Comparison of ENCODE assay signal across 9 cellular contexts in the genomic region with DNA sequence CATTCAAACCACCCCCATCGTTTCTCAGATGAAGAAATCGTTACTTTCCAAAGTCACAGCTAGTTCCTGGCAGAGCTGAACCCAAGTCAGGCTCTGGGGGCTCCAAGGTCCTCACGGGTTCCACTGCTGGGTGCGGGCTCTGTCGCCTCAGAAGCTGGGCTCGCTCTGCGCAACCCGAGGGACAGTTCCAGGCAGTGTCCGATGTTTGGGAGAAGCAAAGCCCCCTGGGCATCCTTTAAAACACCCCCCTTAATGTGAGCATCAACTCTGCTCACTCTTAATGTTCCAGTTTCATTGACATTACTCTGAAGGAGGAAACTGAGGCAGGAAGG. TPM values are rescaled to one million over a fixed set of nuclear protein-coding genes. Genes with fewer than 3 reads are reported as not detected.
A peak's percentile ranks its signal among the peaks of the same experiment; 100 is the strongest.
DNase-seq lines count a peak whose midpoint lies in the region; ATAC-seq and TF ChIP-seq lines count a peak whose summit lies in the region.
"Had no signal": no experiment of that assay in that cellular context is flagged by ENCODE, and none has a peak within 500 bp of the region (broad histone marks: within the 10 kb centered on the region; RNA-seq: fewer than 3 reads in every experiment).

No MANE protein-coding gene starts in this region.

- peak overlapping the region; percentile 65; the same call in 1 of the 2 replicates for H3K4me2 ChIP-seq in OCI-LY7 (ENCODE audit: low read length)
- H3K4me2 ChIP-seq in fibroblast of lung (ENCODE audit: extremely low read depth, insufficient read depth, low read length) = peak overlapping the region; percentile 88
- H3K4me2 ChIP-seq in neural cell (ENCODE audit: low read length) = no peak overlapping the region

- no peak overlapping the region for H3K9ac ChIP-seq in fibroblast of lung (ENCODE audit: insufficient read depth, low read length)
- no peak overlapping the region for H3K9ac ChIP-seq in neural cell (ENCODE audit: low read length)

- H3K9me3 ChIP-seq in OCI-LY7 (ENCODE audit: low read length) (no peaks in the 10 kb centered on the region), fibroblast of lung (ENCODE audit: control insufficient read depth, insufficient read depth, low read depth, low read length) (no peaks in the 10 kb centered on the region), neural cell (ENCODE audit: low read length) (no peaks in the 10 kb centered on the region)

- no peak overlapping the region for H2AFZ ChIP-seq in OCI-LY7 (ENCODE audit: low read length)
- H2AFZ ChIP-seq in fibroblast of lung (ENCODE audit: low read length) = peak overlapping the region; percentile 86
- no peak overlapping the region for H2AFZ ChIP-seq in neural cell (ENCODE audit: low read depth, low read length)

- ATAC-seq in HG02610 (IDR thresholded peaks at IDR 0.05; ENCODE audit: unreplicated experiment) (no peak), GM21390 (IDR thresholded peaks at IDR 0.05; ENCODE audit: unreplicated experiment) (no peak), HG03280 (IDR thresholded peaks at IDR 0.05; ENCODE audit: unreplicated experiment) (no peak)

- no peak for TF ChIP-seq EP300 in neural cell (conservative IDR thresholded peaks at IDR 0.05; ENCODE audit: poor library complexity, severe bottlenecking)

- no peaks in the 10 kb centered on the region for H3K27me3 ChIP-seq in fibroblast of lung (ENCODE audit: control insufficient read depth, insufficient read depth, low read length)
- peaks cover 14% of the 10 kb centered on the region for H3K27me3 ChIP-seq in neural cell (ENCODE audit: insufficient read depth, low read depth, low read length)

- H3K79me2 ChIP-seq in OCI-LY7 (ENCODE audit: insufficient read depth, low read depth, low read length) = no peaks in the 10 kb centered on the region
- no peaks in the 10 kb centered on the region for H3K79me2 ChIP-seq in fibroblast of lung (ENCODE audit: control insufficient read depth, insufficient read depth, low read length)
- no peaks in the 10 kb centered on the region for H3K79me2 ChIP-seq in neural cell (replicated peaks; ENCODE audit: insufficient read depth, low read length)

- H3K4me3 ChIP-seq in AG04449 (ENCODE audit: low read depth, low read length) = peak overlapping the region; percentile 63
- no peak overlapping the region for H3K4me3 ChIP-seq in OCI-LY7 (ENCODE audit: low read depth, low read length, poor library complexity, severe bottlenecking)
- peak overlapping the region in 2 of 4 experiments; percentile 67 to 81 for H3K4me3 ChIP-seq in fibroblast of lung (replicated peaks in 1 of 4; ENCODE audit: control extremely low read depth in 1 of 4, insufficient read depth in 1 of 4, low read depth in 3 of 4, low read length in 4 of 4)
- peak overlapping the region; percentile 70 for H3K4me3 ChIP-seq in neural cell (ENCODE audit: low read length)

- no peaks in the 10 kb centered on the region for H3K9me2 ChIP-seq in OCI-LY7 (ENCODE audit: insufficient read depth, low read length)
- no peaks in the 10 kb centered on the region for H3K9me2 ChIP-seq in neural cell (ENCODE audit: insufficient read depth, low read length)

- no peak for TF ChIP-seq RAD21 in neural cell (conservative IDR thresholded peaks at IDR 0.05)

- CTCF ChIA-PET in AG04449 (lab: Yijun Ruan, JAX) = interaction anchor here (0.8 to 6.9 kb wide), 18 partner anchors 10 to 613 kb away, joined by 3 to 78 read pairs (median 4); no protein-coding TSS in a partner anchor
- CTCF ChIA-PET in OCI-LY7 (lab: Charles Lee; ENCODE audit: unreplicated experiment) = no interaction called here

- DNase-seq in AG04449 (ENCODE audit: low read depth, low spot score) = no peak
- no peak for DNase-seq in OCI-LY7 (ENCODE audit: low spot score)
- DNase-seq in fibroblast of lung (ENCODE audit: low read depth in 2 of 2) = no peak
- DNase-seq in activated CD8-positive, alpha-beta memory T cell treated with anti-CD3 and anti-CD28 coated beads, Interleukin-2, amount 50 U/mL, for 48 hours = no peak
- DNase-seq: activated T-cell treated with anti-CD3 and anti-CD28 coated beads, Interleukin-2, amount 50 U/mL, for 1 hour had no signal

- H3K36me3 ChIP-seq in OCI-LY7 (ENCODE audit: insufficient read depth, low read length) (peaks cover 17% of the 10 kb centered on the region), fibroblast of lung (ENCODE audit: control insufficient read depth, insufficient read depth, low read length) (no peaks in the 10 kb centered on the region), neural cell (ENCODE audit: insufficient read depth, low read length) (no peaks in the 10 kb centered on the region)

- H3K4me1 ChIP-seq in OCI-LY7 (ENCODE audit: insufficient read depth, low read length, poor library complexity, severe bottlenecking) (peaks cover 24% of the 10 kb centered on the region), fibroblast of lung (ENCODE audit: control insufficient read depth, extremely low read depth, insufficient read depth, low read length) (no peaks in the 10 kb centered on the region)

- POLR2A ChIA-PET in AG04449 (lab: Yijun Ruan, JAX) = no interaction called here
- POLR2A ChIA-PET in OCI-LY7 (lab: Charles Lee) = interaction anchor here (0.8 kb wide), 1 partner anchor 14 kb away, joined by 3 read pairs; no protein-coding TSS in a partner anchor

- no TSS peak for BruUV-seq in OCI-LY7 (replicated peaks; lab: Mats Ljungman, UMichigan)

- intact Hi-C loops in OCI-LY7 (cut with micrococcal nuclease; ENCODE audit: unreplicated experiment) = no loop called here

- H3F3A ChIP-seq in neural cell (ENCODE audit: insufficient read depth, low read length, poor library complexity, severe bottlenecking) = no peaks in the 10 kb centered on the region

- H3K27ac ChIP-seq in OCI-LY7 (ENCODE audit: low read depth, low read length, poor library complexity, severe bottlenecking) = no peak overlapping the region
- no peak overlapping the region for H3K27ac ChIP-seq in fibroblast of lung (ENCODE audit: insufficient read depth, low read length)
- H3K27ac ChIP-seq in neural cell (ENCODE audit: low read length) = no peak overlapping the region

- H4K20me1 ChIP-seq in OCI-LY7 (ENCODE audit: insufficient read depth, low read length) = no peaks in the 10 kb centered on the region
- H4K20me1 ChIP-seq in fibroblast of lung (ENCODE audit: control insufficient read depth, extremely low read depth, insufficient read depth, low read length) = no peaks in the 10 kb centered on the region
- H4K20me1 ChIP-seq in neural cell (ENCODE audit: insufficient read depth) = no peaks in the 10 kb centered on the region

- TF ChIP-seq CTCF in AG04449 (IDR thresholded peaks at IDR 0.05; ENCODE audit: insufficient read depth, low read length, missing control alignments) (no peak), OCI-LY7 (conservative IDR thresholded peaks at IDR 0.05; ENCODE audit: low read length) (no peak), fibroblast of lung (conservative IDR thresholded peaks at IDR 0.05 in 1 of 2, IDR thresholded peaks at IDR 0.05 in 1 of 2; ENCODE audit: low read depth in 1 of 2, low read length in 2 of 2) (no peak), neural cell (IDR thresholded peaks at IDR 0.05; ENCODE audit: poor library complexity, severe bottlenecking) (no peak)

TF ChIP-seq in neural cell, 6 proteins besides CTCF, POLR2A, EP300 and RAD21:
- TF ChIP-seq TAF1 (IDR thresholded peaks at IDR 0.05; ENCODE audit: low read depth) = no peak
- no peak for TF ChIP-seq MXI1 (conservative IDR thresholded peaks at IDR 0.05; ENCODE audit: poor library complexity, severe bottlenecking)
- TF ChIP-seq SMC3 (conservative IDR thresholded peaks at IDR 0.05; ENCODE audit: poor library complexity) = no peak
- TF ChIP-seq, protein P1, sequence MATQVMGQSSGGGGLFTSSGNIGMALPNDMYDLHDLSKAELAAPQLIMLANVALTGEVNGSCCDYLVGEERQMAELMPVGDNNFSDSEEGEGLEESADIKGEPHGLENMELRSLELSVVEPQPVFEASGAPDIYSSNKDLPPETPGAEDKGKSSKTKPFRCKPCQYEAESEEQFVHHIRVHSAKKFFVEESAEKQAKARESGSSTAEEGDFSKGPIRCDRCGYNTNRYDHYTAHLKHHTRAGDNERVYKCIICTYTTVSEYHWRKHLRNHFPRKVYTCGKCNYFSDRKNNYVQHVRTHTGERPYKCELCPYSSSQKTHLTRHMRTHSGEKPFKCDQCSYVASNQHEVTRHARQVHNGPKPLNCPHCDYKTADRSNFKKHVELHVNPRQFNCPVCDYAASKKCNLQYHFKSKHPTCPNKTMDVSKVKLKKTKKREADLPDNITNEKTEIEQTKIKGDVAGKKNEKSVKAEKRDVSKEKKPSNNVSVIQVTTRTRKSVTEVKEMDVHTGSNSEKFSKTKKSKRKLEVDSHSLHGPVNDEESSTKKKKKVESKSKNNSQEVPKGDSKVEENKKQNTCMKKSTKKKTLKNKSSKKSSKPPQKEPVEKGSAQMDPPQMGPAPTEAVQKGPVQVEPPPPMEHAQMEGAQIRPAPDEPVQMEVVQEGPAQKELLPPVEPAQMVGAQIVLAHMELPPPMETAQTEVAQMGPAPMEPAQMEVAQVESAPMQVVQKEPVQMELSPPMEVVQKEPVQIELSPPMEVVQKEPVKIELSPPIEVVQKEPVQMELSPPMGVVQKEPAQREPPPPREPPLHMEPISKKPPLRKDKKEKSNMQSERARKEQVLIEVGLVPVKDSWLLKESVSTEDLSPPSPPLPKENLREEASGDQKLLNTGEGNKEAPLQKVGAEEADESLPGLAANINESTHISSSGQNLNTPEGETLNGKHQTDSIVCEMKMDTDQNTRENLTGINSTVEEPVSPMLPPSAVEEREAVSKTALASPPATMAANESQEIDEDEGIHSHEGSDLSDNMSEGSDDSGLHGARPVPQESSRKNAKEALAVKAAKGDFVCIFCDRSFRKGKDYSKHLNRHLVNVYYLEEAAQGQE (IDR thresholded peaks at IDR 0.05; ENCODE audit: borderline replicate concordance) = no peak

RNA-seq across cellular contexts. Expression of a gene that starts 0.8 kb away (rescaled TPM):
- not detected in 2 replicates for total RNA-seq in OCI-LY7 (2014; rRNA removed; shearing (Covaris generic))
- total RNA-seq in OCI-LY7 (2022) (0.06 and 0.07 TPM in 2 replicates), fibroblast of lung (65.1 and 81.4 TPM in 2 replicates)
- polyA plus RNA-seq in fibroblast of lung (39.4 and 49.9 TPM in 2 replicates), neural cell (not detected in 2 replicates)
- 28.8 and 38.8 TPM in 2 replicates for polyA plus RNA-seq in fibroblast of lung (2012)
- polyA minus RNA-seq in fibroblast of lung (ENCODE audit: low replicate concordance) (80.1 and 86.9 TPM in 2 replicates), neural cell (not detected in 2 replicates)

Comparison
In these comparisons a context has a peak if more than half of its experiments do, and no peak if none do; other contexts are left out.
1. RNA of a gene that starts 0.8 kb away (total RNA-seq): 65.1 to 81.4 TPM in fibroblast of lung; 0.06 to 0.07 TPM in OCI-LY7; every median in the first group is over 10 times any median in the second.